Comparison of ENCODE assay signal across 20 cellular contexts in genomic region chr3:32862247-32863013, GRCh38. TPM values are rescaled to one million over a fixed set of nuclear protein-coding genes. Genes with fewer than 3 reads are reported as not detected.
"Had no signal": no experiment of that assay in that cellular context is flagged by ENCODE, and none has a peak within 500 bp of the region (broad histone marks: within the 10 kb centered on the region; RNA-seq: fewer than 3 reads in every experiment).

No MANE protein-coding gene starts in this region.

- H3K4me3 ChIP-seq: breast epithelium, gastrocnemius medialis, left lung, pancreas, thyroid gland had no signal

- H3K27me3 Mint-ChIP-seq: activated CD8-positive, alpha-beta T cell treated with anti-CD3 and anti-CD28 coated beads for 36 hours; T-cell had no signal

- H3K27ac ChIP-seq: breast epithelium, gastrocnemius medialis, left lung, pancreas, thyroid gland had no signal

- H3K36me3 Mint-ChIP-seq: T-cell had no signal

- H3K4me1 ChIP-seq: breast epithelium, gastrocnemius medialis, left lung, pancreas, thyroid gland had no signal

- ATAC-seq: activated CD8-positive, alpha-beta T cell treated with anti-CD3 and anti-CD28 coated beads for 36 hours; gastrocnemius medialis; left lung; pancreas; T-cell had no signal

- H3K4me3 Mint-ChIP-seq: activated CD8-positive, alpha-beta T cell treated with anti-CD3 and anti-CD28 coated beads for 36 hours; T-cell had no signal

- H3K27me3 ChIP-seq: breast epithelium, gastrocnemius medialis, left lung, pancreas, thyroid gland had no signal

- H3K9me3 Mint-ChIP-seq: activated CD8-positive, alpha-beta T cell treated with anti-CD3 and anti-CD28 coated beads for 36 hours; activated T-helper 2 cell treated with anti-CD3 and anti-CD28 coated beads, Interferon-gamma antibody, Interleukin-2, Interleukin-4, amounts not matched to agents 10 μg/mL and 5 μg/mL and 100 μg/mL, durations not matched to agents 14 hours and 24 hours and 36 hours; T-cell had no signal

- DNase-seq: activated CD4-positive, alpha-beta T cell treated with anti-CD3 and anti-CD28 coated beads for 48 hours; activated CD4-positive, CD25-positive, alpha-beta regulatory T cell; activated CD8-positive, alpha-beta T cell treated with anti-CD3 and anti-CD28 coated beads for 36 hours; activated naive CD4-positive, alpha-beta T cell treated with Interleukin-2 at 50 U/mL for 16 hours; activated T-cell treated with anti-CD3 and anti-CD28 coated beads, Interleukin-2, amount 50 U/mL, for 1 hour; cerebellar nuclear complex; cortex of kidney; gastrocnemius medialis; left lung; pancreas; stimulated activated naive CD4-positive, alpha-beta T cell treated with Interleukin-2 at 50 U/mL for 16 hours; T-cell; T-helper 9 cell; thyroid gland had no signal

- H3K27ac Mint-ChIP-seq: activated CD8-positive, alpha-beta T cell treated with anti-CD3 and anti-CD28 coated beads for 36 hours; activated T-helper 2 cell treated with anti-CD3 and anti-CD28 coated beads, Interferon-gamma antibody, Interleukin-2, Interleukin-4, amounts not matched to agents 10 μg/mL and 5 μg/mL and 100 μg/mL, durations not matched to agents 14 hours and 24 hours and 36 hours; T-cell had no signal

- H3K9me3 ChIP-seq: breast epithelium, gastrocnemius medialis, left lung, pancreas, thyroid gland had no signal

- H3K36me3 ChIP-seq: breast epithelium, gastrocnemius medialis, left lung, pancreas, thyroid gland had no signal

- H3K4me1 Mint-ChIP-seq: T-cell had no signal

RNA-seq across cellular contexts. Expression of gene TRIM71, which starts 44.6 kb away (rescaled TPM):
- total RNA-seq: gastrocnemius medialis, lung microvascular endothelial cell, myocyte had no signal
- polyA plus RNA-seq: esophagus, urinary bladder had no signal
